ENCODE assay signal across 8 cellular contexts in genomic region chrX:111100191-111100590, GRCh38. TPM values are rescaled to one million over a fixed set of nuclear protein-coding genes. Genes with fewer than 3 reads are reported as not detected.
DNase-seq lines count a peak whose midpoint lies in the region; ATAC-seq, FAIRE-seq and TF ChIP-seq lines count a peak whose summit lies in the region.

No MANE protein-coding gene starts in this region.

- no peaks in the 10 kb centered on the region for H3K79me2 ChIP-seq in K562 (ENCODE audit: control insufficient read depth, insufficient read depth, low read length)

- no TSS peak for BruUV-seq in K562 (replicated peaks; lab: Mats Ljungman, UMichigan)

- H3K4me1 ChIP-seq in K562 (replicated peaks in 1 of 2; ENCODE audit: control insufficient read depth in 2 of 2, insufficient read depth in 2 of 2, low read length in 2 of 2) (peaks cover 0 to 6% of the 10 kb centered on the region in 2 experiments; a peak in 1 of 5 replicates), left lung (no peaks in the 10 kb centered on the region)

- 4% methylated on average over 5 of the region's 5 CpGs for WGBS in K562 (ENCODE audit: insufficient coverage, low coverage, missing lambda C conversion rate)

- H3K9ac ChIP-seq in K562 (ENCODE audit: insufficient read depth in 1 of 2, low read depth in 2 of 2, low read length in 2 of 2): no peak overlapping the region

- POLR2A ChIA-PET in K562 (lab: Yijun Ruan, JAX): no interaction called here

- in situ Hi-C loops in K562 (cut with MboI): no loop called here

- no peak for TF ChIP-seq POLR2A in K562 (conservative IDR thresholded peaks at IDR 0.05)

- intact Hi-C loops in K562 (cut with micrococcal nuclease): loop anchor here (10.0 kb wide), 1 partner anchor 345 kb away; no protein-coding TSS in a partner anchor
- intact Hi-C loops in left lung (cut with DNase I): no loop called here

- peak; percentile 37 for FAIRE-seq in K562 (lab: Jason Lieb, UNC)

- H2AFZ ChIP-seq in K562 (ENCODE audit: low read depth, low read length): no peak overlapping the region

- TF ChIP-seq RAD21 in K562 (CRISPR knock-in tag; conservative IDR thresholded peaks at IDR 0.05 in 1 of 2, IDR thresholded peaks at IDR 0.05 in 1 of 2): peak in 1 of 2 experiments; percentile 27; a peak in 2 of 4 replicates

- DNase-seq in COLO668 (lab: John Stamatoyannopoulos, UW; ENCODE audit: unreplicated experiment) (peak; percentile 6), NCI-H69 (lab: John Stamatoyannopoulos, UW) (peak; percentile 71), K562 (ENCODE audit: extremely low read depth in 1 of 4, low spot score in 3 of 4) (peak; percentile 49 to 62 (median 58)), left lung (no peak), DMS153 (lab: John Stamatoyannopoulos, UW) (no peak)

- no peak for TF ChIP-seq EP300 in K562 (IDR thresholded peaks at IDR 0.05; ENCODE audit: low read length)

- H3K4me2 ChIP-seq in K562 (ENCODE audit: insufficient read depth, low read length): no peak overlapping the region

- CTCF ChIA-PET in K562 (lab: Yijun Ruan, JAX; ENCODE audit: low intra/inter-chr PET ratio): interaction anchor here (1.0 kb wide), 1 partner anchor 10 kb away, joined by 3 read pairs; no protein-coding TSS in a partner anchor

- no peaks in the 10 kb centered on the region for H4K20me1 ChIP-seq in K562 (replicated peaks; ENCODE audit: control insufficient read depth, insufficient read depth, low read length)

- ATAC-seq in GM18508 (IDR thresholded peaks at IDR 0.05; ENCODE audit: insufficient read depth, unreplicated experiment): peak; percentile 43
- ATAC-seq in HG03135 (IDR thresholded peaks at IDR 0.05; ENCODE audit: unreplicated experiment): peak; percentile 54
- peak; percentile 87 for ATAC-seq in K562
- peak; percentile 39 for ATAC-seq in left lung
- ATAC-seq in HG02678 (IDR thresholded peaks at IDR 0.05; ENCODE audit: unreplicated experiment): no peak

- no peak overlapping the region for H3K4me3 ChIP-seq in K562
- no peak overlapping the region for H3K4me3 ChIP-seq in left lung

- H3K36me3 ChIP-seq in K562 (ENCODE audit: control insufficient read depth, insufficient read depth, low read length) (no peaks in the 10 kb centered on the region), left lung (no peaks in the 10 kb centered on the region)

- H3K9me1 ChIP-seq in K562 (ENCODE audit: control insufficient read depth, insufficient read depth, low read length): no peaks in the 10 kb centered on the region

- H3K27ac ChIP-seq in K562 (ENCODE audit: extremely low read depth, low read depth, low read length): no peak overlapping the region
- H3K27ac ChIP-seq in left lung: no peak overlapping the region

- H3K27me3 ChIP-seq in K562 (ENCODE audit: control insufficient read depth in 2 of 2, insufficient read depth in 2 of 2, low read length in 2 of 2): no peaks in the 10 kb centered on the region
- peaks cover 13 to 14% of the 10 kb centered on the region in 2 donors for H3K27me3 ChIP-seq in left lung

- TF ChIP-seq CTCF in K562 (IDR thresholded peaks at IDR 0.05 in 2 of 3, conservative IDR thresholded peaks at IDR 0.05 in 1 of 3; ENCODE audit: insufficient read depth in 2 of 3, low read depth in 1 of 3, low read length in 3 of 3) (peak; percentile 39 to 58 (median 51); a peak in 5 of 6 replicates), left lung (IDR thresholded peaks at IDR 0.05) (peak in 1 of 2 donors; percentile 41)

- H3K9me3 ChIP-seq in K562 (replicated peaks; ENCODE audit: control insufficient read depth, insufficient read depth, low read depth, low read length): no peaks in the 10 kb centered on the region
- no peaks in the 10 kb centered on the region for H3K9me3 ChIP-seq in left lung

TF ChIP-seq in K562, 482 proteins besides CTCF, POLR2A, EP300 and RAD21:
- TF ChIP-seq ELF4 (CRISPR knock-in tag; IDR thresholded peaks at IDR 0.05) (no peak), ZBTB7A (IDR thresholded peaks at IDR 0.05; ENCODE audit: borderline replicate concordance, control insufficient read depth, low read depth, low read length) (no peak), CHCHD3 (CRISPR knock-in tag; IDR thresholded peaks at IDR 0.05) (no peak), ZNF655 (CRISPR knock-in tag; IDR thresholded peaks at IDR 0.05) (no peak), YBX1 (IDR thresholded peaks at IDR 0.05) (no peak), CBX5 (IDR thresholded peaks at IDR 0.05; ENCODE audit: borderline replicate concordance, low read depth) (no peak), COPS2 (conservative IDR thresholded peaks at IDR 0.05) (no peak), ZNF253 (CRISPR knock-in tag; conservative IDR thresholded peaks at IDR 0.05) (no peak), HMBOX1 (IDR thresholded peaks at IDR 0.05) (no peak), MAFF (IDR thresholded peaks at IDR 0.05; ENCODE audit: low read length) (no peak), SMC3 (conservative IDR thresholded peaks at IDR 0.05; ENCODE audit: insufficient read depth, low read depth, low read length) (no peak), GABPA (tag; conservative IDR thresholded peaks at IDR 0.05; ENCODE audit: low read depth) (no peak), KLF10 (CRISPR knock-in tag; IDR thresholded peaks at IDR 0.05) (no peak), ZNF282 (CRISPR knock-in tag; IDR thresholded peaks at IDR 0.05) (no peak), ZNF696 (CRISPR knock-in tag; conservative IDR thresholded peaks at IDR 0.05) (no peak), MYBL2 (IDR thresholded peaks at IDR 0.05; ENCODE audit: low read depth) (no peak), MYBL2 (CRISPR knock-in tag; IDR thresholded peaks at IDR 0.05; ENCODE audit: borderline replicate concordance) (no peak)
TF ChIP-seq in K562: peak in this region for 0.

RNA-seq across cellular contexts. Expression of gene PAK3, which starts 4.2 kb away (rescaled TPM):
- not detected in 2 replicates for total RNA-seq in K562 (2011; cell fraction: chromatin; rRNA removed; ENCODE audit: low replicate concordance)
- not detected in 2 replicates for total RNA-seq in K562 (2011; cell fraction: nucleolus; rRNA removed)
- not detected in 2 replicates for total RNA-seq in K562 (2011; cell fraction: nucleoplasm; rRNA removed)
- total RNA-seq in K562 (2014; rRNA removed): not detected in 2 replicates
- not detected in 2 replicates for total RNA-seq in K562 (2014; rRNA removed; fragmentation: Illumina TruSeq; extraction: Trizol)
- not detected in 2 replicates for total RNA-seq in K562 (2015; rRNA removed; fragmentation: Illumina TruSeq; extraction: Trizol)
- not detected in 2 replicates for total RNA-seq in K562 (2021)
- polyA plus RNA-seq in K562 (2011; rRNA removed): not detected in 2 replicates
- not detected in 2 replicates for polyA plus RNA-seq in K562 (2011; cell fraction: cytosol; rRNA removed)
- not detected in 2 replicates for polyA plus RNA-seq in K562 (2011; cell fraction: nucleus; rRNA removed)
- polyA plus RNA-seq in K562 (2012): not detected in 2 replicates
- polyA plus RNA-seq in K562 (2014; fragmentation: Illumina TruSeq; extraction: Trizol): not detected in 2 replicates
- polyA plus RNA-seq in K562 (2014; fragmentation: Nextera tagmentation; extraction: Ambion mirVana): not detected
- polyA plus RNA-seq in K562 (2014; rRNA removed): not detected in 2 replicates
- not detected in 2 replicates for polyA minus RNA-seq in K562 (2011; rRNA and poly(A)+ RNA removed)
- not detected in 2 replicates for polyA minus RNA-seq in K562 (2011; cell fraction: cytosol; rRNA and poly(A)+ RNA removed)
- not detected in 2 replicates for polyA minus RNA-seq in K562 (2011; cell fraction: nucleus; rRNA and poly(A)+ RNA removed)
- 1 to 10 TPM; 2.1 to 3.1 TPM for total RNA-seq in left lung

Comparison
In these comparisons a context has a peak if more than half of its experiments do, and no peak if none do; other contexts are left out.
1. DNase-seq: peak in COLO668 (single experiment), NCI-H69 (single experiment) and K562 (4 of 4); none in left lung (0 of 2) and DMS153 (single experiment).